ENCODE assay signal across 20 cellular contexts in genomic region chr10:78794736-78795455, GRCh38.
"Had no signal": no experiment of that assay in that cellular context is flagged by ENCODE, and none has a peak within 500 bp of the region (broad histone marks: within the 10 kb centered on the region; RNA-seq: fewer than 3 reads in every experiment).

No MANE protein-coding gene starts in this region.

- H3K9me3 ChIP-seq: colonic mucosa, pancreas, prostate gland, testis had no signal

- ATAC-seq: left lobe of liver; natural killer cell; pancreas; stimulated activated effector memory CD8-positive, alpha-beta T cell treated with anti-CD3 and anti-CD28 coated beads, Interleukin-12 subunit alpha, Interleukin-12 subunit beta, amount 100 ng/mL, for 72 hours had no signal

- DNase-seq: colonic mucosa; effector memory CD4-positive, alpha-beta T cell; erythroblast; head of caudate nucleus; kidney; mesendoderm; natural killer cell; occipital lobe; pancreas; sigmoid colon; stimulated activated CD4-positive, alpha-beta T cell treated with anti-CD3 and anti-CD28 coated beads, Interleukin-2, amount 100 ng/mL, for 24 hours; stimulated activated CD4-positive, alpha-beta T cell treated with anti-CD3 and anti-CD28 coated beads, Interleukin-4, amount 100 ng/mL, for 24 hours; stimulated activated naive CD4-positive, alpha-beta T cell treated with Interleukin-2 at 50 U/mL for 16 hours; stomach; testis had no signal

- H3K27ac ChIP-seq: colonic mucosa, pancreas, prostate gland, right atrium auricular region, sigmoid colon, stomach, testis, tibial artery had no signal

- H3K4me1 ChIP-seq: colonic mucosa, pancreas, prostate gland, right atrium auricular region, sigmoid colon, stomach, testis, tibial artery had no signal

- H3K27me3 ChIP-seq: colonic mucosa, pancreas, right atrium auricular region, sigmoid colon, stomach, testis, tibial artery had no signal

- H3K4me3 ChIP-seq: colonic mucosa, pancreas, prostate gland, right atrium auricular region, sigmoid colon, stomach, testis, tibial artery had no signal

- H3K36me3 ChIP-seq: colonic mucosa, pancreas, prostate gland, right atrium auricular region, sigmoid colon, stomach, tibial artery had no signal
